1 cellular context compared by ENCODE assay signal in genomic region chr3:197490098-197490497, GRCh38.
TF ChIP-seq lines count a peak whose summit lies in the region.

No MANE protein-coding gene starts in this region.

TF ChIP-seq in IMR-90, 13 proteins besides CTCF, POLR2A, EP300 and RAD21 (continued from another document):
- TF ChIP-seq ELK1 (IDR thresholded peaks at IDR 0.05; ENCODE audit: borderline replicate concordance, low read depth, low read length): no peak
- TF ChIP-seq SMC3 (IDR thresholded peaks at IDR 0.05; ENCODE audit: low read depth, low read length): no peak
TF ChIP-seq in IMR-90: peak in this region for 0.
